ENCODE assay signal across 22 cellular contexts in the genomic region with DNA sequence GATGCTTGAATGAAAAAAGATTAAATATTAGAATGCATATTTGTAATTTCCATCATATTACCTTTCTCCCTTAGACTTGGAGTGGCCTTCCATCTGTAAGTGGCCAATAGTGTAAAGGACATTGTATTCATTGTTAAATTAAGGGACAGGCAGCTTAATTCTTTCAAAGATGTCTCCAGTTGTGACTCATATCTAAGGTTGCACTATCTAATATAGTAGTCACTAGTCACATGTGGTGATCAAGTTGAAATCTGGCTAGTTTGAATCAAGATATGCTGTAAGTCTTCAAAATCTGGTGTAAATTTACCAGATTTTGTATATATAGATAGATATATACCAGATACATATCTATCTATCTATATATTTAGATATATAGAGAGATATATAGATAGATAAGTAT.
"Had no signal": no experiment of that assay in that cellular context is flagged by ENCODE, and none has a peak within 500 bp of the region (broad histone marks: within the 10 kb centered on the region; RNA-seq: fewer than 3 reads in every experiment).

No MANE protein-coding gene starts in this region.

- H3K4me3 ChIP-seq: breast epithelium, colonic mucosa, dorsolateral prefrontal cortex, sigmoid colon, spleen, thyroid gland, upper lobe of right lung had no signal

- DNase-seq: activated CD4-positive, alpha-beta memory T cell treated with anti-CD3 and anti-CD28 coated beads for 36 hours; activated CD4-positive, alpha-beta T cell treated with anti-CD3 and anti-CD28 coated beads for 48 hours; activated CD4-positive, CD25-positive, alpha-beta regulatory T cell; activated naive CD4-positive, alpha-beta T cell treated with anti-CD3 and anti-CD28 coated beads for 36 hours; activated naive CD8-positive, alpha-beta T cell treated with anti-CD3 and anti-CD28 coated beads, Interleukin-2, amount 10 ng/mL, durations not matched to agents 7 days and 5 days; activated T-cell treated with anti-CD3 and anti-CD28 coated beads, Interleukin-2, amount 50 U/mL, for 48 hours; amniotic stem cell; colonic mucosa; dorsolateral prefrontal cortex; effector memory CD8-positive, alpha-beta T cell; glutamatergic neuron; hippocampal formation; retina; sigmoid colon; spleen; stimulated activated CD4-positive, alpha-beta T cell treated with anti-CD3 and anti-CD28 coated beads, Interleukin-4, amount 100 ng/mL, for 1 hour; substantia nigra; T-helper 9 cell; thyroid gland; upper lobe of right lung had no signal

- H3K4me1 ChIP-seq: breast epithelium, colonic mucosa, sigmoid colon, thyroid gland, upper lobe of right lung had no signal

- H3K36me3 ChIP-seq: breast epithelium, colonic mucosa, sigmoid colon, thyroid gland, upper lobe of right lung had no signal

- H3K27ac ChIP-seq: breast epithelium, colonic mucosa, dorsolateral prefrontal cortex, sigmoid colon, spleen, thyroid gland, upper lobe of right lung had no signal

- H3K9me3 ChIP-seq: breast epithelium, colonic mucosa, sigmoid colon, spleen, thyroid gland, upper lobe of right lung had no signal

- H3K27me3 ChIP-seq: breast epithelium, colonic mucosa, dorsolateral prefrontal cortex, sigmoid colon, spleen, thyroid gland, upper lobe of right lung had no signal

- ATAC-seq: effector memory CD8-positive, alpha-beta T cell; natural killer cell treated with Interleukin-12 subunit alpha and Interleukin-12 subunit beta and Interleukin-15 and Interleukin-18, amount 100 ng/mL, for 72 hours; upper lobe of right lung had no signal
